12 cellular contexts compared by ENCODE assay signal in genomic region chrX:7074135-7074907, GRCh38.
DNase-seq lines count a peak whose midpoint lies in the region; FAIRE-seq and TF ChIP-seq lines count a peak whose summit lies in the region.
"Had no signal": no experiment of that assay in that cellular context is flagged by ENCODE, and none has a peak within 500 bp of the region (broad histone marks: within the 10 kb centered on the region; RNA-seq: fewer than 3 reads in every experiment).

No MANE protein-coding gene starts in this region.

- H4K8ac ChIP-seq in H9 (replicated peaks; ENCODE audit: insufficient read length, low read depth, low read length) = no peak overlapping the region

- H3K9ac ChIP-seq in H9 (ENCODE audit: extremely low read depth, insufficient read length, low read length) = no peak overlapping the region

- H3K27me3 ChIP-seq in H9 (ENCODE audit: insufficient read depth, low read length) = no peaks in the 10 kb centered on the region
- H3K27me3 ChIP-seq: testis had no signal

- H3K79me2 ChIP-seq in H9 (ENCODE audit: insufficient read depth, low read length) = no peaks in the 10 kb centered on the region

- no peak overlapping the region for H3K23ac ChIP-seq in H9 (ENCODE audit: insufficient read length, low read depth, low read length)

- no peak overlapping the region for H2BK5ac ChIP-seq in H9 (ENCODE audit: insufficient read length, low read length)

- in situ Hi-C loops in ACHN (cut with HindIII; ENCODE audit: low pct_ligation_motif_present, low pct_unique_long_range_greater_than_20kb, low sequenced_read_pairs) (no loop called here), GM13976 (cut with MboI; ENCODE audit: low sequenced_read_pairs, unreplicated experiment) (no loop called here)

- no peak overlapping the region for H3K4ac ChIP-seq in H9 (ENCODE audit: low read depth, low read length)

- no peak overlapping the region for H4K91ac ChIP-seq in H9 (ENCODE audit: insufficient read length, low read depth, low read length)

- no peak for TF ChIP-seq POLR2A in H54 (IDR thresholded peaks at IDR 0.05; ENCODE audit: low read depth, low read length)

- H3K23me2 ChIP-seq in H9 (ENCODE audit: insufficient read length, low read depth, low read length, poor library complexity, severe bottlenecking) = no peaks in the 10 kb centered on the region

- H2AFZ ChIP-seq in H9 (ENCODE audit: low read length) = no peak overlapping the region

- no peaks in the 10 kb centered on the region for H3K27me3 Mint-ChIP-seq in H9 (ENCODE audit: low read depth)
- no peaks in the 10 kb centered on the region for H3K27me3 Mint-ChIP-seq in mesothelial cell of epicardium (ENCODE audit: low read depth)
- H3K27me3 Mint-ChIP-seq: B cell had no signal

- H3K9me3 Mint-ChIP-seq in H9 = no peaks in the 10 kb centered on the region
- H3K9me3 Mint-ChIP-seq in mesothelial cell of epicardium = no peaks in the 10 kb centered on the region
- H3K9me3 Mint-ChIP-seq: activated naive CD4-positive, alpha-beta T cell treated with anti-CD3 and anti-CD28 coated beads for 36 hours had no signal

- no peak overlapping the region for H3K4me2 ChIP-seq in H9 (ENCODE audit: insufficient read depth, insufficient read length, low read length)

- H4K5ac ChIP-seq in H9 (ENCODE audit: insufficient read length, low read depth, low read length) = no peak overlapping the region

- no peak overlapping the region for H3K56ac ChIP-seq in H9 (ENCODE audit: insufficient read length, low read depth, low read length)

- H3K27ac Mint-ChIP-seq in H9 (no peak overlapping the region), mesothelial cell of epicardium (peak overlapping the region; percentile 63)
- H3K27ac Mint-ChIP-seq: activated naive CD4-positive, alpha-beta T cell treated with anti-CD3 and anti-CD28 coated beads for 36 hours; B cell had no signal

- FAIRE-seq in colon (lab: Jason Lieb, UNC) (peak; percentile 96), H54 (lab: Jason Lieb, UNC) (no peak)

- H3K4me1 ChIP-seq in H9 (ENCODE audit: insufficient read depth, low read length) = peaks cover 6% of the 10 kb centered on the region; the same call in 1 of the 2 replicates
- H3K4me1 ChIP-seq: testis had no signal

- H2BK120ac ChIP-seq in H9 (ENCODE audit: low read depth, low read length, poor library complexity, severe bottlenecking) = no peak overlapping the region

- no peak overlapping the region for H3K27ac ChIP-seq in H9 (ENCODE audit: insufficient read length, low read depth, low read length)
- H3K27ac ChIP-seq: testis had no signal

- H3K4me1 Mint-ChIP-seq in H9 = peaks cover 17 to 26% of the 10 kb centered on the region in 2 experiments
- H3K4me1 Mint-ChIP-seq in mesothelial cell of epicardium = peaks cover 13% of the 10 kb centered on the region

- no peak overlapping the region for H3K14ac ChIP-seq in H9 (ENCODE audit: insufficient read depth, low read length)

- no peak overlapping the region for H3K4me3 Mint-ChIP-seq in H9
- no peak overlapping the region for H3K4me3 Mint-ChIP-seq in mesothelial cell of epicardium
- H3K4me3 Mint-ChIP-seq: activated naive CD4-positive, alpha-beta T cell treated with anti-CD3 and anti-CD28 coated beads for 36 hours; B cell had no signal

- H2AK5ac ChIP-seq in H9 (ENCODE audit: insufficient read length, low read length) = no peak overlapping the region

- DNase-seq in ACHN (peak; percentile 0), H9 (no peak), mesothelial cell of epicardium (ENCODE audit: low spot score in 2 of 2, unreplicated experiment in 2 of 2) (no peak), hippocampal formation (lab: John Stamatoyannopoulos, UW) (no peak), H54 (ENCODE audit: insufficient read length, low spot score) (no peak), GM13976 (ENCODE audit: low spot score) (no peak), 8988T (no peak)
- DNase-seq: activated naive CD4-positive, alpha-beta T cell treated with anti-CD3 and anti-CD28 coated beads for 36 hours; NCI-H2171; testis had no signal

- no peak overlapping the region for H3T11ph ChIP-seq in H9 (ENCODE audit: low read length)

- peaks cover 7 to 10% (median 10%) of the 10 kb centered on the region in 3 experiments; a peak in 5 of 7 replicates for H3K36me3 Mint-ChIP-seq in H9 (ENCODE audit: insufficient read depth in 1 of 3, low read depth in 3 of 3)
- peaks cover 19% of the 10 kb centered on the region for H3K36me3 Mint-ChIP-seq in mesothelial cell of epicardium

- no peaks in the 10 kb centered on the region for H3K9me3 ChIP-seq in H9 (ENCODE audit: control insufficient read depth, low read depth, low read length)
- H3K9me3 ChIP-seq: testis had no signal

- no peak overlapping the region for H2BK20ac ChIP-seq in H9 (ENCODE audit: low read depth, low read length, poor library complexity, severe bottlenecking)

- H2BK12ac ChIP-seq in H9 (ENCODE audit: insufficient read length, low read depth, low read length) = no peak overlapping the region

- H3K79me1 ChIP-seq in H9 (ENCODE audit: insufficient read depth, low read depth, low read length, poor library complexity, severe bottlenecking) = no peaks in the 10 kb centered on the region

- no CpG with 5 or more reads among the region's 9 CpGs for WGBS in H9 (ENCODE audit: extremely low coverage, insufficient read length, low lambda C conversion rate)

- H3K18ac ChIP-seq in H9 (ENCODE audit: insufficient read length, low read depth, low read length) = no peak overlapping the region

- H2BK15ac ChIP-seq in H9 (ENCODE audit: low read depth, low read length) = no peak overlapping the region

- H4K20me1 ChIP-seq in H9 (ENCODE audit: control insufficient read depth, insufficient read depth, insufficient read length) = no peaks in the 10 kb centered on the region

- TF ChIP-seq CTCF in H9 (conservative IDR thresholded peaks at IDR 0.05) = peak; percentile 44
- TF ChIP-seq CTCF in mesothelial cell of epicardium (IDR thresholded peaks at IDR 0.05; ENCODE audit: unreplicated experiment) = peak; percentile 60
- no peak for TF ChIP-seq CTCF in GM13976 (IDR thresholded peaks at IDR 0.05; ENCODE audit: borderline replicate concordance, control extremely low read depth, extremely low read depth, insufficient read depth, missing control alignments)
